In genomic region chr10:125812128-125812527, GRCh38 we compare ENCODE assay signal across 27 cellular contexts. TPM values are rescaled to one million over a fixed set of nuclear protein-coding genes. Genes with fewer than 3 reads are reported as not detected.
DNase-seq lines count a peak whose midpoint lies in the region; FAIRE-seq and TF ChIP-seq lines count a peak whose summit lies in the region.
"Had no signal": no experiment of that assay in that cellular context is flagged by ENCODE, and none has a peak within 500 bp of the region (broad histone marks: within the 10 kb centered on the region; RNA-seq: fewer than 3 reads in every experiment).

No MANE protein-coding gene starts in this region.

- 0 out of 2 replicates have a peak, but pooled peaks cover 3% of the 10 kb centered on the region for H3K79me2 ChIP-seq in GM23248 (ENCODE audit: insufficient read depth)

- CTCF ChIA-PET in AG04449 (lab: Yijun Ruan, JAX), result no interaction called here

- DNase-seq in AG04449 (ENCODE audit: low read depth, low spot score) (peak; percentile 72), GM23248 (peak; percentile 52), astrocyte of the spinal cord (ENCODE audit: low read depth, low spot score) (peak; percentile 42), fibroblast of villous mesenchyme (ENCODE audit: low read depth) (peak; percentile 35), tibial artery (no peak), NCI-H748 (lab: John Stamatoyannopoulos, UW; ENCODE audit: unreplicated experiment) (no peak), transverse colon (no peak), small intestine (no peak)
- DNase-seq: activated CD4-positive, alpha-beta T cell treated with anti-CD3 and anti-CD28 coated beads, Interleukin-2, amount 50 U/mL, for 4 hours; activated effector memory CD4-positive, alpha-beta T cell treated with anti-CD3 and anti-CD28 coated beads, Interleukin-2, amount 50 U/mL, for 16 hours; amygdala; endodermal cell; foreskin melanocyte; GOT3; kidney glomerular epithelial cell; mammary epithelial cell; naive thymus-derived CD4-positive, alpha-beta T cell; NCI-H146; stimulated activated CD4-positive, alpha-beta T cell treated with anti-CD3 and anti-CD28 coated beads, Interleukin-1b, Interleukin-23, amount 100 ng/mL, for 48 hours; T-helper 2 cell; upper lobe of left lung; WERI-Rb-1 had no signal

- H3K27ac ChIP-seq in GM23248, result no peak overlapping the region
- no peak overlapping the region for H3K27ac ChIP-seq in tibial artery
- no peak overlapping the region for H3K27ac ChIP-seq in transverse colon
- no peak overlapping the region for H3K27ac ChIP-seq in small intestine (ENCODE audit: low read depth in 1 of 2, low read length in 1 of 2)
- H3K27ac ChIP-seq: A549, parathyroid adenoma, SJSA1, upper lobe of left lung, WERI-Rb-1 had no signal

- no peaks in the 10 kb centered on the region for H3K27me3 ChIP-seq in GM23248 (replicated peaks; ENCODE audit: insufficient read depth)
- no peaks in the 10 kb centered on the region for H3K27me3 ChIP-seq in tibial artery
- no peaks in the 10 kb centered on the region for H3K27me3 ChIP-seq in transverse colon
- H3K27me3 ChIP-seq in small intestine (ENCODE audit: control insufficient read depth in 2 of 2, insufficient read depth in 2 of 2, low read length in 2 of 2), result no peaks in the 10 kb centered on the region
- H3K27me3 ChIP-seq: SJSA1, upper lobe of left lung had no signal

- H3K4me3 ChIP-seq in AG04449 (ENCODE audit: low read depth, low read length) (no peak overlapping the region), GM23248 (no peak overlapping the region), astrocyte of the spinal cord (ENCODE audit: low read depth, low read length) (no peak overlapping the region), fibroblast of villous mesenchyme (ENCODE audit: low read depth, low read length) (no peak overlapping the region), tibial artery (no peak overlapping the region), transverse colon (no peak overlapping the region), small intestine (ENCODE audit: low read depth in 1 of 2, low read length in 2 of 2) (no peak overlapping the region)
- H3K4me3 ChIP-seq: A549, SJSA1, upper lobe of left lung had no signal

- no peak for TF ChIP-seq EP300 in transverse colon (IDR thresholded peaks at IDR 0.05; ENCODE audit: low read depth)

- intact Hi-C loops in tibial artery (cut with DNase I; ENCODE audit: low total_unique reads) (no loop called here), transverse colon (cut with DNase I; ENCODE audit: low total_unique reads) (no loop called here)

- FAIRE-seq in small intestine (lab: Jason Lieb, UNC), result no peak
- FAIRE-seq: A549, HepG2 had no signal

- no peaks in the 10 kb centered on the region for H3K9me2 ChIP-seq in GM23248 (ENCODE audit: insufficient read depth)

- no peaks in the 10 kb centered on the region for H3K4me1 ChIP-seq in GM23248 (ENCODE audit: insufficient read depth)
- no peaks in the 10 kb centered on the region for H3K4me1 ChIP-seq in tibial artery
- no peaks in the 10 kb centered on the region for H3K4me1 ChIP-seq in transverse colon
- H3K4me1 ChIP-seq in small intestine (ENCODE audit: control insufficient read depth in 2 of 2, insufficient read depth in 1 of 2, low read depth in 1 of 2, low read length in 1 of 2), result no peaks in the 10 kb centered on the region
- H3K4me1 ChIP-seq: A549, parathyroid adenoma, SJSA1, upper lobe of left lung had no signal

- H3K9ac ChIP-seq in GM23248, result no peak overlapping the region
- H3K9ac ChIP-seq: parathyroid adenoma had no signal

- in situ Hi-C loops in GM23248 (cut with MboI), result no loop called here
- in situ Hi-C loops in astrocyte of the spinal cord (cut with HindIII; ENCODE audit: low sequenced_read_pairs), result no loop called here
- in situ Hi-C loops in transverse colon (cut with MboI; ENCODE audit: low pct_ligation_motif_present in 1 of 4, low pct_unique_long_range_greater_than_20kb in 1 of 4, low sequenced_read_pairs in 3 of 4), result no loop called here

- no peaks in the 10 kb centered on the region for H3K9me3 ChIP-seq in GM23248 (ENCODE audit: low read depth)
- H3K9me3 ChIP-seq in tibial artery, result no peaks in the 10 kb centered on the region
- H3K9me3 ChIP-seq in transverse colon, result no peaks in the 10 kb centered on the region
- H3K9me3 ChIP-seq in small intestine (ENCODE audit: control insufficient read depth, low read depth), result no peaks in the 10 kb centered on the region
- H3K9me3 ChIP-seq: A549, SJSA1, upper lobe of left lung had no signal

- H2AFZ ChIP-seq in GM23248, result no peak overlapping the region
- H2AFZ ChIP-seq: parathyroid adenoma had no signal

- H3K4me2 ChIP-seq in GM23248 (ENCODE audit: unreplicated experiment), result no peak overlapping the region
- H3K4me2 ChIP-seq: A549 had no signal

- no peak for TF ChIP-seq CTCF in AG04449 (IDR thresholded peaks at IDR 0.05; ENCODE audit: insufficient read depth, low read length, missing control alignments)
- TF ChIP-seq CTCF in astrocyte of the spinal cord (IDR thresholded peaks at IDR 0.05; ENCODE audit: low read depth, low read length), result no peak
- TF ChIP-seq CTCF in fibroblast of villous mesenchyme (IDR thresholded peaks at IDR 0.05; ENCODE audit: insufficient read depth, low read depth, low read length), result no peak
- no peak for TF ChIP-seq CTCF in tibial artery (IDR thresholded peaks at IDR 0.05)
- TF ChIP-seq CTCF in transverse colon (IDR thresholded peaks at IDR 0.05), result no peak

- peaks cover 17% of the 10 kb centered on the region; the same call in 1 of the 2 replicates for H3K36me3 ChIP-seq in GM23248 (ENCODE audit: low read depth)
- H3K36me3 ChIP-seq in tibial artery, result peaks cover 38 to 68% (median 51%) of the 10 kb centered on the region in 3 donors
- peaks cover 0 to 22% (median 7%) of the 10 kb centered on the region in 4 donors for H3K36me3 ChIP-seq in transverse colon
- H3K36me3 ChIP-seq in small intestine (ENCODE audit: control insufficient read depth in 2 of 2, insufficient read depth in 2 of 2, low read length in 2 of 2), result peaks cover 5 to 9% of the 10 kb centered on the region in 2 donors
- H3K36me3 ChIP-seq: WERI-Rb-1 had no signal

- POLR2A ChIA-PET in AG04449 (lab: Yijun Ruan, JAX), result no interaction called here

- no peak for TF ChIP-seq POLR2A in transverse colon (IDR thresholded peaks at IDR 0.05)

- no peaks in the 10 kb centered on the region for H3F3A ChIP-seq in GM23248 (ENCODE audit: insufficient read depth)

- no peaks in the 10 kb centered on the region for H4K20me1 ChIP-seq in GM23248 (ENCODE audit: insufficient read depth)

RNA-seq across cellular contexts. Expression of gene UROS, which starts 10.9 kb away (rescaled TPM):
- 75.2 and 83.1 TPM in 2 replicates for total RNA-seq in GM23248 (2014; rRNA removed; shearing (Covaris generic))
- polyA plus RNA-seq in GM23248 (2016; fragmentation: Nextera tagmentation; extraction: Ambion mirVana), result 87.8 and 92.2 TPM in 2 replicates
- 93.7 and 94.7 TPM in 2 replicates for total RNA-seq in fibroblast of villous mesenchyme
- total RNA-seq in transverse colon, result 10 to 100 TPM; 24.6 to 39.3 (median 32.4) TPM
- 10 to 100 TPM; 32.5 to 51.9 (median 34.2) TPM for polyA plus RNA-seq in small intestine

RNA-seq across cellular contexts. Expression of gene BCCIP, which starts 11.2 kb away (rescaled TPM):
- total RNA-seq in GM23248 (2014; rRNA removed; shearing (Covaris generic)), result 43.9 and 51.7 TPM in 2 replicates
- 92.6 and 96.9 TPM in 2 replicates for polyA plus RNA-seq in GM23248 (2016; fragmentation: Nextera tagmentation; extraction: Ambion mirVana)
- total RNA-seq in fibroblast of villous mesenchyme, result 31.2 and 48.4 TPM in 2 replicates
- 10 to 100 TPM in 2 of 4 donors, 1 to 10 TPM in 2; 4.1 to 34.8 (median 15.0) TPM for total RNA-seq in transverse colon
- polyA plus RNA-seq in small intestine, result 10 to 100 TPM; 46.7 to 64.9 (median 58.4) TPM

RNA-seq across cellular contexts. Expression of gene MMP21, which starts 36.5 kb away (rescaled TPM):
- not detected in 2 replicates for total RNA-seq in GM23248 (2014; rRNA removed; shearing (Covaris generic))
- polyA plus RNA-seq in GM23248 (2016; fragmentation: Nextera tagmentation; extraction: Ambion mirVana) (not detected in 2 replicates), small intestine (under 1 TPM in 1 of 3 donors, not detected in 2; 0.07 TPM)
- total RNA-seq in fibroblast of villous mesenchyme (not detected in 2 replicates), transverse colon (under 1 TPM in 2 of 4 donors, not detected in 2; 0.16 to 1.00 TPM)
- total RNA-seq: endodermal cell, HepG2, mammary epithelial cell, MCF 10A, SJSA1 had no signal
- polyA plus RNA-seq: HepG2; mammary epithelial cell; naive thymus-derived CD4-positive, alpha-beta T cell had no signal

Comparison
In these comparisons a context has a peak if more than half of its experiments do, and no peak if none do; other contexts are left out.
1. DNase-seq: peak in AG04449 (single experiment), GM23248 (single experiment), astrocyte of the spinal cord (single experiment) and fibroblast of villous mesenchyme (single experiment); none in tibial artery (0 of 2), NCI-H748 (single experiment), transverse colon (single experiment) and small intestine (single experiment).